Comparison of ENCODE assay signal across 26 cellular contexts in genomic region chr10:58578366-58578765, GRCh38.
DNase-seq lines count a peak whose midpoint lies in the region; ATAC-seq and TF ChIP-seq lines count a peak whose summit lies in the region.
"Had no signal": no experiment of that assay in that cellular context is flagged by ENCODE, and none has a peak within 500 bp of the region (broad histone marks: within the 10 kb centered on the region; RNA-seq: fewer than 3 reads in every experiment).

No MANE protein-coding gene starts in this region.

- TF ChIP-seq CTCF in right atrium auricular region (IDR thresholded peaks at IDR 0.05) (no peak), fibroblast of mammary gland (conservative IDR thresholded peaks at IDR 0.05; ENCODE audit: control insufficient read depth, insufficient read depth, low read depth, low read length) (no peak), neural crest cell (conservative IDR thresholded peaks at IDR 0.05) (no peak), tibial artery (IDR thresholded peaks at IDR 0.05) (no peak)

- no peaks in the 10 kb centered on the region for H3K79me2 ChIP-seq in Karpas-422 (ENCODE audit: low read length)

- H3K9me2 ChIP-seq in Karpas-422 (replicated peaks; ENCODE audit: insufficient read depth, low read length), result no peaks in the 10 kb centered on the region

- peaks cover 0 to 6% of the 10 kb centered on the region in 2 donors for H3K9me3 ChIP-seq in right atrium auricular region
- H3K9me3 ChIP-seq in tibial artery, result no peaks in the 10 kb centered on the region
- H3K9me3 ChIP-seq in Karpas-422 (ENCODE audit: low read length), result no peaks in the 10 kb centered on the region
- H3K9me3 ChIP-seq in CD8-positive, alpha-beta memory T cell (ENCODE audit: low read length), result no peaks in the 10 kb centered on the region
- H3K9me3 ChIP-seq: lower lobe of right lung, thyroid gland had no signal

- H3K4me1 Mint-ChIP-seq in neural crest cell (peaks cover 18% of the 10 kb centered on the region), immature natural killer cell (no peaks in the 10 kb centered on the region)
- H3K4me1 Mint-ChIP-seq in CD8-positive, alpha-beta memory T cell, result no peaks in the 10 kb centered on the region
- H3K4me1 Mint-ChIP-seq: activated CD4-positive, alpha-beta T cell treated with anti-CD3 and anti-CD28 coated beads, Interleukin-2, amount 10 ng/mL, durations not matched to agents 24 days and 14 days; CD4-positive, alpha-beta memory T cell had no signal

- H3K27me3 Mint-ChIP-seq in neural crest cell (ENCODE audit: low read depth) (no peaks in the 10 kb centered on the region), immature natural killer cell (ENCODE audit: low read depth in 3 of 3) (peaks cover 0 to 2% (median 0%) of the 10 kb centered on the region in 3 donors)
- H3K27me3 Mint-ChIP-seq in CD8-positive, alpha-beta memory T cell, result no peaks in the 10 kb centered on the region
- H3K27me3 Mint-ChIP-seq: activated CD4-positive, alpha-beta T cell treated with anti-CD3 and anti-CD28 coated beads, Interleukin-2, amount 10 ng/mL, durations not matched to agents 24 days and 14 days had no signal

- H3K36me3 ChIP-seq in right atrium auricular region (no peaks in the 10 kb centered on the region), tibial artery (no peaks in the 10 kb centered on the region), Karpas-422 (ENCODE audit: insufficient read depth, low read length) (no peaks in the 10 kb centered on the region)
- H3K36me3 ChIP-seq in CD8-positive, alpha-beta memory T cell (ENCODE audit: insufficient read depth, low read length), result no peaks in the 10 kb centered on the region
- H3K36me3 ChIP-seq: gastroesophageal sphincter, lower lobe of right lung, neural progenitor cell, thyroid gland had no signal

- no peak overlapping the region for H3K4me2 ChIP-seq in Karpas-422 (ENCODE audit: low read depth, low read length, poor library complexity, severe bottlenecking)
- H3K4me2 ChIP-seq: neural progenitor cell had no signal

- no peak overlapping the region for H2AFZ ChIP-seq in Karpas-422 (ENCODE audit: low read length)
- H2AFZ ChIP-seq: neural progenitor cell had no signal

- peaks cover under 1% of the 10 kb centered on the region for H3K9me3 Mint-ChIP-seq in neural crest cell
- no peaks in the 10 kb centered on the region for H3K9me3 Mint-ChIP-seq in CD8-positive, alpha-beta memory T cell
- H3K9me3 Mint-ChIP-seq in immature natural killer cell, result peaks cover 0 to 5% (median under 1%) of the 10 kb centered on the region in 6 donors
- H3K9me3 Mint-ChIP-seq: activated CD4-positive, alpha-beta T cell treated with anti-CD3 and anti-CD28 coated beads, Interleukin-2, amount 10 ng/mL, durations not matched to agents 24 days and 14 days; activated T-cell treated with anti-CD3 and anti-CD28 coated beads, Interleukin-2, amount 50 U/mL, for 4 hours; CD4-positive, alpha-beta memory T cell; neural progenitor cell; T-helper 2 cell treated with Interferon-gamma antibody and Interleukin-4, amounts not matched to agents 5 μg/mL and 100 μg/mL, for 36 hours had no signal

- H3K4me1 ChIP-seq in right atrium auricular region (peaks cover 0 to 43% of the 10 kb centered on the region in 2 donors), tibial artery (peaks cover 0 to 50% (median 28%) of the 10 kb centered on the region in 4 donors), Karpas-422 (ENCODE audit: low read length) (no peaks in the 10 kb centered on the region)
- H3K4me1 ChIP-seq in CD8-positive, alpha-beta memory T cell (ENCODE audit: insufficient read depth, low read length), result no peaks in the 10 kb centered on the region

- no peak overlapping the region for H3K4me3 ChIP-seq in right atrium auricular region
- no peak overlapping the region for H3K4me3 ChIP-seq in fibroblast of mammary gland (ENCODE audit: control insufficient read depth, low read depth, low read length)
- H3K4me3 ChIP-seq in tibial artery, result no peak overlapping the region
- no peak overlapping the region for H3K4me3 ChIP-seq in Karpas-422 (ENCODE audit: low read length)
- no peak overlapping the region for H3K4me3 ChIP-seq in CD8-positive, alpha-beta memory T cell (ENCODE audit: low read length)
- H3K4me3 ChIP-seq: gastroesophageal sphincter, lower lobe of right lung, neural progenitor cell, thyroid gland had no signal

- H3K27ac Mint-ChIP-seq in neural crest cell (ENCODE audit: unreplicated experiment), result peak overlapping the region; percentile 20
- H3K27ac Mint-ChIP-seq in CD8-positive, alpha-beta memory T cell, result no peak overlapping the region
- H3K27ac Mint-ChIP-seq in immature natural killer cell, result no peak overlapping the region
- H3K27ac Mint-ChIP-seq: activated CD4-positive, alpha-beta T cell treated with anti-CD3 and anti-CD28 coated beads, Interleukin-2, amount 10 ng/mL, durations not matched to agents 24 days and 14 days; CD4-positive, alpha-beta memory T cell; neural progenitor cell; progenitor cell of endocrine pancreas; T-helper 2 cell treated with Interferon-gamma antibody and Interleukin-4, amounts not matched to agents 5 μg/mL and 100 μg/mL, for 36 hours had no signal

- no peak for DNase-seq in Right ventricle myocardium superior
- DNase-seq in right atrium auricular region (ENCODE audit: low spot score), result no peak
- DNase-seq in fibroblast of mammary gland (ENCODE audit: low read depth), result peak; percentile 38
- no peak for DNase-seq in neural crest cell (ENCODE audit: low read depth, low spot score)
- no peak for DNase-seq in tibial artery
- no peak for DNase-seq in Karpas-422
- DNase-seq in CD8-positive, alpha-beta memory T cell, result no peak
- DNase-seq in immature natural killer cell, result no peak
- DNase-seq: 8988T; activated CD4-positive, alpha-beta T cell treated with anti-CD3 and anti-CD28 coated beads, Interleukin-2, amount 10 ng/mL, durations not matched to agents 24 days and 14 days; activated naive CD4-positive, alpha-beta T cell; activated T-cell treated with anti-CD3 and anti-CD28 coated beads, Interleukin-2, amount 50 U/mL, for 4 hours; CD4-positive, alpha-beta memory T cell; effector memory CD4-positive, alpha-beta T cell; lower lobe of right lung; NCI-H146; NCI-H524; PC-3; SHP77; stimulated activated naive CD8-positive, alpha-beta T cell treated with anti-CD3 and anti-CD28 coated beads, Interleukin-15, Interleukin-2, amounts not matched to agents 100 U/mL and 50 U/mL, for 24 hours; thyroid gland had no signal

- intact Hi-C loops in Right ventricle myocardium superior (cut with DNase I) (no loop called here), tibial artery (cut with DNase I; ENCODE audit: low total_unique reads) (no loop called here)

- no peaks in the 10 kb centered on the region for H3K36me3 Mint-ChIP-seq in neural crest cell (ENCODE audit: low read depth)
- H3K36me3 Mint-ChIP-seq in CD8-positive, alpha-beta memory T cell, result no peaks in the 10 kb centered on the region
- no peaks in the 10 kb centered on the region for H3K36me3 Mint-ChIP-seq in immature natural killer cell
- H3K36me3 Mint-ChIP-seq: CD4-positive, alpha-beta memory T cell; neural progenitor cell had no signal

- H3K4me3 Mint-ChIP-seq in neural crest cell (no peak overlapping the region), immature natural killer cell (no peak overlapping the region)
- H3K4me3 Mint-ChIP-seq in CD8-positive, alpha-beta memory T cell, result no peak overlapping the region
- H3K4me3 Mint-ChIP-seq: activated CD4-positive, alpha-beta T cell treated with anti-CD3 and anti-CD28 coated beads, Interleukin-2, amount 10 ng/mL, durations not matched to agents 24 days and 14 days; activated T-cell treated with anti-CD3 and anti-CD28 coated beads, Interleukin-2, amount 50 U/mL, for 4 hours; CD4-positive, alpha-beta memory T cell; neural progenitor cell; T-helper 2 cell treated with Interferon-gamma antibody and Interleukin-4, amounts not matched to agents 5 μg/mL and 100 μg/mL, for 36 hours had no signal

- peak; percentile 23 for ATAC-seq in Right ventricle myocardium superior (ENCODE audit: poor library complexity)
- ATAC-seq: activated T-cell treated with anti-CD3 and anti-CD28 coated beads, Interleukin-2, amount 50 U/mL, for 4 hours; gastroesophageal sphincter; lower lobe of right lung; PC-3; stimulated activated naive CD8-positive, alpha-beta T cell treated with anti-CD3 and anti-CD28 coated beads, Interleukin-15, Interleukin-2, amounts not matched to agents 100 U/mL and 50 U/mL, for 24 hours had no signal

- CTCF ChIA-PET in CD8-positive, alpha-beta memory T cell (lab: Charles Lee), result no interaction called here

- no peaks in the 10 kb centered on the region for H4K20me1 ChIP-seq in Karpas-422 (ENCODE audit: insufficient read depth, low read depth, low read length)

- no peaks in the 10 kb centered on the region for H3K27me3 ChIP-seq in right atrium auricular region
- no peaks in the 10 kb centered on the region for H3K27me3 ChIP-seq in tibial artery
- no peaks in the 10 kb centered on the region for H3K27me3 ChIP-seq in Karpas-422 (ENCODE audit: low read length)
- H3K27me3 ChIP-seq in CD8-positive, alpha-beta memory T cell (ENCODE audit: insufficient read depth, low read length, poor library complexity, severe bottlenecking), result no peaks in the 10 kb centered on the region
- H3K27me3 ChIP-seq: gastroesophageal sphincter, neural progenitor cell, thyroid gland had no signal

- POLR2A ChIA-PET in CD8-positive, alpha-beta memory T cell (lab: Charles Lee), result no interaction called here

- H3K27ac ChIP-seq in right atrium auricular region (peak overlapping the region in 1 of 2 donors; percentile 43), tibial artery (peak overlapping the region; percentile 34 to 46), Karpas-422 (ENCODE audit: low read length) (no peak overlapping the region)
- no peak overlapping the region for H3K27ac ChIP-seq in CD8-positive, alpha-beta memory T cell (ENCODE audit: low read depth, low read length)
- H3K27ac ChIP-seq: lower lobe of right lung, neural progenitor cell, thyroid gland, VCaP had no signal

- H3K9ac ChIP-seq in Karpas-422 (ENCODE audit: low read length), result no peak overlapping the region
- H3K9ac ChIP-seq: neural progenitor cell had no signal

Comparison
In these comparisons a context has a peak if more than half of its experiments do, and no peak if none do; other contexts are left out.
1. H3K27ac ChIP-seq: peak in tibial artery (2 of 2); none in Karpas-422 (single experiment) and CD8-positive, alpha-beta memory T cell (single experiment).